Comparison of ENCODE assay signal across 1 cellular context in the genomic region with DNA sequence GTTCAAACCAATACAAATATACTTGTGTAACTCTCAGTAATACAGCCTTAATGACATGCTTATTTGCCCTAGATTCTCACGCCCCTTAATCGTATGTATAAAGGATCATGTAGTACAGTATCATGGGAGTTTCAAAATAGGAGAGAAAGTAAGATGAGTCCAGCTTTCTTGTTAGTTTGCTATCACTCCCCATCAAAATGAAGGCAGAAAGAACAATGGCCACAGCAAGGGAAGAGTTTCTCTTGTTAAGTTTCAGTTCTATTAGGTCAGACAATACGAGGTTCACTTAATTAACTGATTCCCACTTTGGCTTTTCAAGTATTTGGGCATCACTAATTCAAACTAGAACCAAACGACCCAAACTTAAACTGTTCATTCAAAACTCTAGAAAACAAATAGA.
TF ChIP-seq lines count a peak whose summit lies in the region.

No MANE protein-coding gene starts in this region.

TF ChIP-seq in H1, 55 proteins besides CTCF, POLR2A, EP300 and RAD21:
- no peak for TF ChIP-seq CBX5 (IDR thresholded peaks at IDR 0.05; ENCODE audit: low read depth, low read length)
- no peak for TF ChIP-seq YY1 (IDR thresholded peaks at IDR 0.05; ENCODE audit: low read depth, low read length)
- TF ChIP-seq, protein P1, sequence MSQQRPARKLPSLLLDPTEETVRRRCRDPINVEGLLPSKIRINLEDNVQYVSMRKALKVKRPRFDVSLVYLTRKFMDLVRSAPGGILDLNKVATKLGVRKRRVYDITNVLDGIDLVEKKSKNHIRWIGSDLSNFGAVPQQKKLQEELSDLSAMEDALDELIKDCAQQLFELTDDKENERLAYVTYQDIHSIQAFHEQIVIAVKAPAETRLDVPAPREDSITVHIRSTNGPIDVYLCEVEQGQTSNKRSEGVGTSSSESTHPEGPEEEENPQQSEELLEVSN (IDR thresholded peaks at IDR 0.05): no peak
- TF ChIP-seq BCL11A (IDR thresholded peaks at IDR 0.05; ENCODE audit: low read depth in 2 of 2, low read length in 2 of 2): no peak
- TF ChIP-seq CBX8 (IDR thresholded peaks at IDR 0.05; ENCODE audit: borderline replicate concordance, low read depth, low read length): no peak
- TF ChIP-seq KDM1A (IDR thresholded peaks at IDR 0.05; ENCODE audit: borderline replicate concordance, low read length): no peak
